17 cellular contexts compared by ENCODE assay signal in genomic region chr7:159105845-159106614, GRCh38. TPM values are rescaled to one million over a fixed set of nuclear protein-coding genes. Genes with fewer than 3 reads are reported as not detected.
DNase-seq lines count a peak whose midpoint lies in the region; ATAC-seq and TF ChIP-seq lines count a peak whose summit lies in the region.
"Had no signal": no experiment of that assay in that cellular context is flagged by ENCODE, and none has a peak within 500 bp of the region (broad histone marks: within the 10 kb centered on the region; RNA-seq: fewer than 3 reads in every experiment).

No MANE protein-coding gene starts in this region.

- peaks cover 20% of the 10 kb centered on the region for H3K36me3 Mint-ChIP-seq in GM23338 (ENCODE audit: low read depth)
- peaks cover 0 to 9% (median 0%) of the 10 kb centered on the region in 5 donors for H3K36me3 Mint-ChIP-seq in naive thymus-derived CD4-positive, alpha-beta T cell
- H3K36me3 Mint-ChIP-seq: T-cell had no signal

- H3K79me2 ChIP-seq in GM23338 (replicated peaks; ENCODE audit: insufficient read depth) (no peaks in the 10 kb centered on the region), OCI-LY7 (ENCODE audit: insufficient read depth, low read depth, low read length) (no peaks in the 10 kb centered on the region)

- H3K36me3 ChIP-seq in GM23338 (ENCODE audit: insufficient read depth) (no peaks in the 10 kb centered on the region), gastroesophageal sphincter (peaks cover 0 to 18% of the 10 kb centered on the region in 2 donors), OCI-LY7 (ENCODE audit: insufficient read depth, low read length) (no peaks in the 10 kb centered on the region)
- no peaks in the 10 kb centered on the region for H3K36me3 ChIP-seq in naive thymus-derived CD4-positive, alpha-beta T cell (ENCODE audit: control insufficient read depth in 2 of 3, insufficient read depth in 3 of 3, low read length in 3 of 3)

- DNase-seq in GM23338 (ENCODE audit: low spot score): peak; percentile 43
- peak; percentile 38 to 56 for DNase-seq in NOMO-1 (lab: John Stamatoyannopoulos, UW; ENCODE audit: unreplicated experiment in 2 of 2)
- DNase-seq in sciatic nerve (ENCODE audit: low spot score): peak; percentile 50
- no peak for DNase-seq in OCI-LY7 (ENCODE audit: low spot score)
- DNase-seq in NCI-H524 treated with DMSO at 0.1 percent for 48 hours (lab: John Stamatoyannopoulos, UW): no peak
- no peak for DNase-seq in naive thymus-derived CD4-positive, alpha-beta T cell
- DNase-seq: activated CD4-positive, alpha-beta T cell treated with anti-CD3 and anti-CD28 coated beads, Interleukin-2, amount 10 ng/mL, durations not matched to agents 7 days and 5 days; activated T-cell treated with anti-CD3 and anti-CD28 coated beads, Interleukin-2, amount 50 U/mL, for 48 hours; NCI-H2171; stimulated activated CD4-positive, alpha-beta T cell treated with anti-CD3 and anti-CD28 coated beads, Interleukin-4, amount 100 ng/mL, for 1 hour; stimulated activated naive CD4-positive, alpha-beta T cell; T-cell had no signal

- H3K4me3 ChIP-seq in GM23338 (no peak overlapping the region), gastroesophageal sphincter (no peak overlapping the region), OCI-LY7 (ENCODE audit: low read depth, low read length, poor library complexity, severe bottlenecking) (no peak overlapping the region)
- H3K4me3 ChIP-seq in naive thymus-derived CD4-positive, alpha-beta T cell (ENCODE audit: low read length): no peak overlapping the region

- TF ChIP-seq CTCF in GM23338 (conservative IDR thresholded peaks at IDR 0.05; ENCODE audit: low read depth in 2 of 2) (no peak), gastroesophageal sphincter (IDR thresholded peaks at IDR 0.05) (no peak), OCI-LY7 (conservative IDR thresholded peaks at IDR 0.05; ENCODE audit: low read length) (no peak)

- H3K27ac Mint-ChIP-seq in GM23338: no peak overlapping the region
- peak overlapping the region in 1 of 9 donors; percentile 65 for H3K27ac Mint-ChIP-seq in naive thymus-derived CD4-positive, alpha-beta T cell
- H3K27ac Mint-ChIP-seq: activated CD4-positive, alpha-beta T cell treated with anti-CD3 and anti-CD28 coated beads, Interleukin-2, amount 10 ng/mL, durations not matched to agents 7 days and 5 days; dendritic cell treated with granulocyte-macrophage colony-stimulating factor and Interleukin-4, amounts not matched to agents 40 ng/mL and 50 ng/mL, for 4 days; T-cell had no signal

- H3K4me1 ChIP-seq in GM23338 (ENCODE audit: insufficient read depth) (0 out of 2 replicates have a peak, but pooled peaks cover 7% of the 10 kb centered on the region), gastroesophageal sphincter (peaks cover 0 to 69% (median 12%) of the 10 kb centered on the region in 3 donors), OCI-LY7 (ENCODE audit: insufficient read depth, low read length, poor library complexity, severe bottlenecking) (no peaks in the 10 kb centered on the region)
- H3K4me1 ChIP-seq in naive thymus-derived CD4-positive, alpha-beta T cell (ENCODE audit: control insufficient read depth in 2 of 2, insufficient read depth in 2 of 2, low read length in 2 of 2): no peaks in the 10 kb centered on the region

- H3K4me1 Mint-ChIP-seq in GM23338: peaks cover 7% of the 10 kb centered on the region
- H3K4me1 Mint-ChIP-seq in naive thymus-derived CD4-positive, alpha-beta T cell: peaks cover 0 to 4% (median 0%) of the 10 kb centered on the region in 7 donors
- H3K4me1 Mint-ChIP-seq: T-cell had no signal

- BruUV-seq in OCI-LY7 (replicated peaks; lab: Mats Ljungman, UMichigan): no TSS peak

- H3K4me3 Mint-ChIP-seq in GM23338: no peak overlapping the region; the same call in 2 of the 3 replicates
- no peak overlapping the region for H3K4me3 Mint-ChIP-seq in naive thymus-derived CD4-positive, alpha-beta T cell
- H3K4me3 Mint-ChIP-seq: activated CD4-positive, alpha-beta T cell treated with anti-CD3 and anti-CD28 coated beads, Interleukin-2, amount 10 ng/mL, durations not matched to agents 7 days and 5 days; dendritic cell treated with granulocyte-macrophage colony-stimulating factor and Interleukin-4, amounts not matched to agents 40 ng/mL and 50 ng/mL, for 4 days; T-cell had no signal

- no peaks in the 10 kb centered on the region for H3F3A ChIP-seq in GM23338 (replicated peaks; ENCODE audit: low read depth)

- CTCF ChIA-PET in OCI-LY7 (lab: Charles Lee; ENCODE audit: unreplicated experiment): no interaction called here
- CTCF ChIA-PET in naive thymus-derived CD4-positive, alpha-beta T cell (lab: Charles Lee): no interaction called here

- intact Hi-C loops in sciatic nerve (cut with DNase I) (no loop called here), OCI-LY7 (cut with micrococcal nuclease; ENCODE audit: unreplicated experiment) (no loop called here)
- intact Hi-C loops in naive thymus-derived CD4-positive, alpha-beta T cell (cut with micrococcal nuclease): no loop called here

- H3K9me2 ChIP-seq in GM23338 (ENCODE audit: insufficient read depth): no peaks in the 10 kb centered on the region
- H3K9me2 ChIP-seq in OCI-LY7 (ENCODE audit: insufficient read depth, low read length): no peaks in the 10 kb centered on the region

- H3K27me3 ChIP-seq in GM23338 (ENCODE audit: insufficient read depth) (no peaks in the 10 kb centered on the region), gastroesophageal sphincter (peaks cover 9% of the 10 kb centered on the region)
- H3K27me3 ChIP-seq in naive thymus-derived CD4-positive, alpha-beta T cell (ENCODE audit: control insufficient read depth in 2 of 2, insufficient read depth in 2 of 2, low read length in 2 of 2): no peaks in the 10 kb centered on the region

- peaks cover 76% of the 10 kb centered on the region for H3K9me3 Mint-ChIP-seq in GM23338
- H3K9me3 Mint-ChIP-seq in naive thymus-derived CD4-positive, alpha-beta T cell: peaks cover 0 to 5% (median 0%) of the 10 kb centered on the region in 11 donors
- H3K9me3 Mint-ChIP-seq: T-cell had no signal

- no peaks in the 10 kb centered on the region for H4K20me1 ChIP-seq in GM23338 (replicated peaks; ENCODE audit: insufficient read depth)
- H4K20me1 ChIP-seq in OCI-LY7 (ENCODE audit: insufficient read depth, low read length): no peaks in the 10 kb centered on the region

- WGBS in gastroesophageal sphincter (ENCODE audit: low coverage in 1 of 2), 2 donors: 72 to 80% methylated on average over 2 to 6 of the region's 10 CpGs

- H3K9me3 ChIP-seq in gastroesophageal sphincter: no peaks in the 10 kb centered on the region
- no peaks in the 10 kb centered on the region for H3K9me3 ChIP-seq in OCI-LY7 (ENCODE audit: low read length)
- no peaks in the 10 kb centered on the region for H3K9me3 ChIP-seq in naive thymus-derived CD4-positive, alpha-beta T cell (ENCODE audit: control insufficient read depth in 2 of 3, low read length in 3 of 3)

- H3K27me3 Mint-ChIP-seq in GM23338 (ENCODE audit: insufficient read depth, low read depth, poor library complexity): peaks cover 7% of the 10 kb centered on the region
- peaks cover 0 to 9% (median 5%) of the 10 kb centered on the region in 5 donors for H3K27me3 Mint-ChIP-seq in naive thymus-derived CD4-positive, alpha-beta T cell

- POLR2A ChIA-PET in OCI-LY7 (lab: Charles Lee): no interaction called here
- POLR2A ChIA-PET in naive thymus-derived CD4-positive, alpha-beta T cell (lab: Charles Lee): no interaction called here

- H3K27ac ChIP-seq in GM23338 (ENCODE audit: low read depth) (no peak overlapping the region), gastroesophageal sphincter (peak overlapping the region in 2 of 4 donors; percentile 29 to 72), OCI-LY7 (ENCODE audit: low read depth, low read length, poor library complexity, severe bottlenecking) (no peak overlapping the region)
- H3K27ac ChIP-seq in naive thymus-derived CD4-positive, alpha-beta T cell (ENCODE audit: low read depth, low read length): no peak overlapping the region
- H3K27ac ChIP-seq: HL-60 had no signal

- no peak for TF ChIP-seq EP300 in gastroesophageal sphincter (IDR thresholded peaks at IDR 0.05)

- no peak for TF ChIP-seq POLR2A in gastroesophageal sphincter (IDR thresholded peaks at IDR 0.05)

- ATAC-seq in GM23338 (peak; percentile 69), gastroesophageal sphincter (peak; percentile 52), sciatic nerve (no peak), GM19452 (IDR thresholded peaks at IDR 0.05; ENCODE audit: unreplicated experiment) (no peak)
- no peak for ATAC-seq in naive thymus-derived CD4-positive, alpha-beta T cell
- ATAC-seq: T-cell had no signal

- H3K4me2 ChIP-seq in GM23338 (no peak overlapping the region), OCI-LY7 (ENCODE audit: low read length) (no peak overlapping the region)

- H2AFZ ChIP-seq in GM23338 (0 out of 2 replicates have a peak overlapping the region, but pooled peaks have one; percentile 10), OCI-LY7 (ENCODE audit: low read length) (no peak overlapping the region)

TF ChIP-seq in GM23338, 12 proteins besides CTCF, POLR2A, EP300 and RAD21 (continues in another document):
- TF ChIP-seq EZH2phosphoT487 (IDR thresholded peaks at IDR 0.05; ENCODE audit: unreplicated experiment) (no peak), POLR2AphosphoS5 (IDR thresholded peaks at IDR 0.05; ENCODE audit: low read depth) (no peak)

RNA-seq across cellular contexts. Expression of gene VIPR2, which starts 38.6 kb away (rescaled TPM):
- 1.3 and 2.1 TPM in 2 replicates for total RNA-seq in GM23338 (2014; rRNA removed; shearing (Covaris generic))
- 1.9 and 2.7 TPM in 2 replicates for polyA plus RNA-seq in GM23338 (2016; fragmentation: Nextera tagmentation; extraction: Ambion mirVana)
- total RNA-seq in gastroesophageal sphincter (10 to 100 TPM; 13.3 to 52.5 (median 27.4) TPM), sciatic nerve (2.0 TPM), OCI-LY7 (2022) (not detected in 2 replicates)
- total RNA-seq in OCI-LY7 (2014; rRNA removed; shearing (Covaris generic)): not detected in 2 replicates
- 1 to 10 TPM in 1 of 5 experiments, under 1 TPM in 2, not detected in 2; 0.27 to 1.3 (median 0.98) TPM for total RNA-seq in naive thymus-derived CD4-positive, alpha-beta T cell
- polyA plus RNA-seq in naive thymus-derived CD4-positive, alpha-beta T cell: not detected
- total RNA-seq: activated CD4-positive, alpha-beta T cell treated with anti-CD3 and anti-CD28 coated beads, Interleukin-2, amount 10 ng/mL, durations not matched to agents 7 days and 5 days; pulmonary artery endothelial cell had no signal

Comparison
In these comparisons a context has a peak if more than half of its experiments do, and no peak if none do; other contexts are left out.
1. ATAC-seq: peak in GM23338 (single experiment) and gastroesophageal sphincter (single experiment); none in sciatic nerve (single experiment), GM19452 (single experiment) and naive thymus-derived CD4-positive, alpha-beta T cell (single experiment).
2. DNase-seq: peak in GM23338 (single experiment), NOMO-1 (2 of 2) and sciatic nerve (single experiment); none in OCI-LY7 (single experiment), NCI-H524 treated with DMSO at 0.1 percent for 48 hours (single experiment) and naive thymus-derived CD4-positive, alpha-beta T cell (0 of 9).